ENCODE assay signal across 9 cellular contexts in the genomic region with DNA sequence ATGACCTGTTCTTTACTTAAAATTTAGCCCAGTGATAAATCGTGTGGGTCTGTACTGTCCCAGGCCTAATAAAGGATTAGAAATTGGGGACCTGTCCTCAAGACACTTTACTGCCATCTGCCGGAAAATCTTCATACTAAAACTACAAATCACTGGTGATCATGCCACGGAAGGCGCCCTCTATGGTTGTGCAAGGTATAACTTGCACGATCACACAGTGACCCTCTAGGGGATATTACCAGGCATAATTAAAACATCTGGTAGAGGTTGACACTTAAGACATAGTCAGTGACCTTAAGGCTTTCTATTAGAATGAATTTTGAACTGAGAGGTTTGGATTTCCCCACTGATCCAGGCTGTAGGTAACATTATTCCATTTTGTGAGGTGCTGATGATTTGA.
DNase-seq lines count a peak whose midpoint lies in the region; ATAC-seq and TF ChIP-seq lines count a peak whose summit lies in the region.
"Had no signal": no experiment of that assay in that cellular context is flagged by ENCODE, and none has a peak within 500 bp of the region (broad histone marks: within the 10 kb centered on the region; RNA-seq: fewer than 3 reads in every experiment).

No MANE protein-coding gene starts in this region.

- H3K36me3 ChIP-seq in HCT116 (ENCODE audit: control insufficient read depth in 1 of 2, insufficient read depth in 2 of 2, low read length in 2 of 2) (no peaks in the 10 kb centered on the region), psoas muscle (ENCODE audit: insufficient read depth in 1 of 2, low read depth in 1 of 2) (no peaks in the 10 kb centered on the region)
- H3K36me3 ChIP-seq: left lung had no signal

- H3K27me3 ChIP-seq in HCT116 (ENCODE audit: insufficient read depth, low read length) (no peaks in the 10 kb centered on the region), psoas muscle (ENCODE audit: insufficient read depth in 3 of 3, low read length in 2 of 3) (no peaks in the 10 kb centered on the region)
- H3K27me3 ChIP-seq: left lung had no signal

- no peak overlapping the region for H2AFZ ChIP-seq in HCT116 (ENCODE audit: low read depth, low read length, poor library complexity, severe bottlenecking)

- no peak overlapping the region for H3K4me3 ChIP-seq in AG09309 (ENCODE audit: control insufficient read depth, low read depth, low read length)
- no peak overlapping the region for H3K4me3 ChIP-seq in HCT116 (replicated peaks in 1 of 2; ENCODE audit: low read depth in 1 of 2, low read length in 2 of 2)
- no peak overlapping the region for H3K4me3 ChIP-seq in psoas muscle
- H3K4me3 ChIP-seq: left lung had no signal

- no peaks in the 10 kb centered on the region for H4K20me1 ChIP-seq in HCT116 (ENCODE audit: insufficient read depth)

- H3K9ac ChIP-seq in HCT116 (ENCODE audit: low read length): no peak overlapping the region

- H3K27ac ChIP-seq in HCT116 (ENCODE audit: low read depth, low read length) (no peak overlapping the region), psoas muscle (no peak overlapping the region)
- H3K27ac ChIP-seq: left lung had no signal

- H3K27ac Mint-ChIP-seq in glutamatergic neuron (ENCODE audit: unreplicated experiment): no peak overlapping the region

- no peak overlapping the region for H3K4me3 Mint-ChIP-seq in glutamatergic neuron (ENCODE audit: unreplicated experiment)

- peaks cover 0 to 30% of the 10 kb centered on the region in 2 experiments; a peak in 3 of 4 replicates for H3K9me3 ChIP-seq in HCT116 (ENCODE audit: control insufficient read depth in 1 of 2, insufficient read depth in 1 of 2, low read depth in 1 of 2, low read length in 2 of 2)
- no peaks in the 10 kb centered on the region for H3K9me3 ChIP-seq in psoas muscle
- H3K9me3 ChIP-seq: left lung had no signal

- no TSS peak for BruUV-seq in HCT116 (replicated peaks; lab: Mats Ljungman, UMichigan)

- no peaks in the 10 kb centered on the region for H3K9me3 Mint-ChIP-seq in glutamatergic neuron (ENCODE audit: unreplicated experiment)

- no peak overlapping the region for H3K4me2 ChIP-seq in HCT116 (ENCODE audit: low read length)

- 43 to 53% (median 49%) methylated on average over 5 of the region's 5 CpGs for WGBS in psoas muscle, 3 donors

- no peaks in the 10 kb centered on the region for H3K79me2 ChIP-seq in HCT116 (ENCODE audit: insufficient read depth, low read length)

- TF ChIP-seq POLR2A in HCT116 (IDR thresholded peaks at IDR 0.05; ENCODE audit: borderline replicate concordance, extremely low read depth, insufficient read depth, insufficient read length): no peak

- no peaks in the 10 kb centered on the region for H3K4me1 ChIP-seq in HCT116 (ENCODE audit: control insufficient read depth in 1 of 2, insufficient read depth in 2 of 2, low read length in 2 of 2)
- H3K4me1 ChIP-seq in psoas muscle: no peaks in the 10 kb centered on the region
- H3K4me1 ChIP-seq: left lung had no signal

- TF ChIP-seq CTCF in AG09309 (IDR thresholded peaks at IDR 0.05; ENCODE audit: control insufficient read depth, insufficient read depth, low read depth, low read length, missing control alignments) (peak; percentile 19), HCT116 (IDR thresholded peaks at IDR 0.05 in 2 of 3, conservative IDR thresholded peaks at IDR 0.05 in 1 of 3; ENCODE audit: borderline replicate concordance in 1 of 3, insufficient read depth in 1 of 3, low read depth in 2 of 3, low read length in 2 of 3) (peak; percentile 25 to 31 (median 31); a peak in 4 of 6 replicates), glutamatergic neuron (IDR thresholded peaks at IDR 0.05; ENCODE audit: partially characterized antibody, unreplicated experiment) (peak; percentile 75), psoas muscle (IDR thresholded peaks at IDR 0.05) (no peak)

- H3K36me3 Mint-ChIP-seq in glutamatergic neuron (ENCODE audit: unreplicated experiment): no peaks in the 10 kb centered on the region

- TF ChIP-seq RAD21 in HCT116 (IDR thresholded peaks at IDR 0.05; ENCODE audit: low read depth): no peak

- no peak for DNase-seq in AG09309 (ENCODE audit: low read depth)
- DNase-seq in HCT116 (ENCODE audit: low read depth, low spot score): no peak
- DNase-seq in RPMI7951 (ENCODE audit: low read depth): peak; percentile 44
- peak; percentile 37 for DNase-seq in glutamatergic neuron
- no peak for DNase-seq in NCI-H2081 treated with DMSO at 0.1 percent for 48 hours (lab: John Stamatoyannopoulos, UW)
- no peak for DNase-seq in NCI-H510A treated with DMSO at 0.1 percent for 48 hours (lab: John Stamatoyannopoulos, UW)
- DNase-seq in psoas muscle: no peak
- DNase-seq: left lung had no signal

- no peaks in the 10 kb centered on the region for H3K4me1 Mint-ChIP-seq in glutamatergic neuron (ENCODE audit: low read depth, unreplicated experiment)

- POLR2A ChIA-PET in HCT116 (lab: Charles Lee): no interaction called here

- H3K9me2 ChIP-seq in HCT116 (ENCODE audit: insufficient read depth): no peaks in the 10 kb centered on the region

- RAD21 ChIA-PET in HCT116 (lab: Charles Lee; ENCODE audit: low non-redundant PET in 1 of 2, low total read pairs in 2 of 2, uncharacterized antibody in 2 of 2, unreplicated experiment in 2 of 2): no interaction called here

- no peaks in the 10 kb centered on the region for H3K27me3 Mint-ChIP-seq in glutamatergic neuron (ENCODE audit: unreplicated experiment)

- CTCF ChIA-PET in HCT116 (lab: Charles Lee): no interaction called here

- no peak for ATAC-seq in HCT116
- ATAC-seq in psoas muscle: no peak
- no peak for ATAC-seq in HG02798 (IDR thresholded peaks at IDR 0.05; ENCODE audit: poor library complexity, unreplicated experiment)
- ATAC-seq: left lung had no signal

- intact Hi-C loops in HCT116 (cut with micrococcal nuclease) (no loop called here), psoas muscle (cut with DNase I) (no loop called here)

TF ChIP-seq in HCT116, 20 proteins besides CTCF, POLR2A, EP300 and RAD21:
- TF ChIP-seq JUND (IDR thresholded peaks at IDR 0.05) (no peak), YY1 (IDR thresholded peaks at IDR 0.05; ENCODE audit: extremely low read depth, insufficient replicate concordance, low read depth, low read length) (no peak), ZFX (IDR thresholded peaks at IDR 0.05) (no peak), SIN3A (IDR thresholded peaks at IDR 0.05; ENCODE audit: low read depth) (no peak)
- TF ChIP-seq, protein P1, sequence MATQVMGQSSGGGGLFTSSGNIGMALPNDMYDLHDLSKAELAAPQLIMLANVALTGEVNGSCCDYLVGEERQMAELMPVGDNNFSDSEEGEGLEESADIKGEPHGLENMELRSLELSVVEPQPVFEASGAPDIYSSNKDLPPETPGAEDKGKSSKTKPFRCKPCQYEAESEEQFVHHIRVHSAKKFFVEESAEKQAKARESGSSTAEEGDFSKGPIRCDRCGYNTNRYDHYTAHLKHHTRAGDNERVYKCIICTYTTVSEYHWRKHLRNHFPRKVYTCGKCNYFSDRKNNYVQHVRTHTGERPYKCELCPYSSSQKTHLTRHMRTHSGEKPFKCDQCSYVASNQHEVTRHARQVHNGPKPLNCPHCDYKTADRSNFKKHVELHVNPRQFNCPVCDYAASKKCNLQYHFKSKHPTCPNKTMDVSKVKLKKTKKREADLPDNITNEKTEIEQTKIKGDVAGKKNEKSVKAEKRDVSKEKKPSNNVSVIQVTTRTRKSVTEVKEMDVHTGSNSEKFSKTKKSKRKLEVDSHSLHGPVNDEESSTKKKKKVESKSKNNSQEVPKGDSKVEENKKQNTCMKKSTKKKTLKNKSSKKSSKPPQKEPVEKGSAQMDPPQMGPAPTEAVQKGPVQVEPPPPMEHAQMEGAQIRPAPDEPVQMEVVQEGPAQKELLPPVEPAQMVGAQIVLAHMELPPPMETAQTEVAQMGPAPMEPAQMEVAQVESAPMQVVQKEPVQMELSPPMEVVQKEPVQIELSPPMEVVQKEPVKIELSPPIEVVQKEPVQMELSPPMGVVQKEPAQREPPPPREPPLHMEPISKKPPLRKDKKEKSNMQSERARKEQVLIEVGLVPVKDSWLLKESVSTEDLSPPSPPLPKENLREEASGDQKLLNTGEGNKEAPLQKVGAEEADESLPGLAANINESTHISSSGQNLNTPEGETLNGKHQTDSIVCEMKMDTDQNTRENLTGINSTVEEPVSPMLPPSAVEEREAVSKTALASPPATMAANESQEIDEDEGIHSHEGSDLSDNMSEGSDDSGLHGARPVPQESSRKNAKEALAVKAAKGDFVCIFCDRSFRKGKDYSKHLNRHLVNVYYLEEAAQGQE (IDR thresholded peaks at IDR 0.05; ENCODE audit: low read depth): no peak

Comparison
In these comparisons a context has a peak if more than half of its experiments do, and no peak if none do; other contexts are left out.
1. DNase-seq: peak in RPMI7951 (single experiment) and glutamatergic neuron (single experiment); none in AG09309 (single experiment), HCT116 (single experiment), NCI-H2081 treated with DMSO at 0.1 percent for 48 hours (single experiment), NCI-H510A treated with DMSO at 0.1 percent for 48 hours (single experiment) and psoas muscle (0 of 2).